Comparison of ENCODE assay signal across 16 cellular contexts in genomic region chr9:100096378-100096916, GRCh38. TPM values are rescaled to one million over a fixed set of nuclear protein-coding genes. Genes with fewer than 3 reads are reported as not detected.
DNase-seq lines count a peak whose midpoint lies in the region; ATAC-seq, FAIRE-seq and TF ChIP-seq lines count a peak whose summit lies in the region.
"Had no signal": no experiment of that assay in that cellular context is flagged by ENCODE, and none has a peak within 500 bp of the region (broad histone marks: within the 10 kb centered on the region; RNA-seq: fewer than 3 reads in every experiment).

No MANE protein-coding gene starts in this region.

- FAIRE-seq in HTR-8/SVneo (lab: Jason Lieb, UNC), result no peak

- DNase-seq in Calu3 (no peak), RKO (ENCODE audit: low spot score) (peak; percentile 40), glutamatergic neuron (no peak), HTR-8/SVneo (ENCODE audit: insufficient read length, low spot score) (no peak), ovary (no peak)
- no peak for DNase-seq in NK-92 treated with Interleukin-12 subunit alpha and Interleukin-12 subunit beta, amount 100 ng/mL, for 24 hours (lab: John Stamatoyannopoulos, UW)
- DNase-seq: activated CD4-positive, alpha-beta T cell treated with anti-CD3 and anti-CD28 coated beads for 1 hour; C1 segment of cervical spinal cord; esophagus squamous epithelium; kidney glomerular epithelial cell; NCI-H1417 treated with DMSO at 0.1 percent for 48 hours; NCI-H446 treated with DMSO at 0.1 percent for 48 hours; SW 1271 had no signal

- peaks cover 11% of the 10 kb centered on the region for H3K4me1 Mint-ChIP-seq in Calu3 (ENCODE audit: low read depth, unreplicated experiment)
- peaks cover 3% of the 10 kb centered on the region for H3K4me1 Mint-ChIP-seq in glutamatergic neuron (ENCODE audit: low read depth, unreplicated experiment)

- H3K27me3 Mint-ChIP-seq in Calu3 (ENCODE audit: unreplicated experiment), result no peaks in the 10 kb centered on the region
- H3K27me3 Mint-ChIP-seq in glutamatergic neuron (ENCODE audit: unreplicated experiment), result peaks cover 6% of the 10 kb centered on the region

- no peak for TF ChIP-seq POLR2A in ovary (IDR thresholded peaks at IDR 0.05)

- peaks cover 73% of the 10 kb centered on the region for H4K20me1 ChIP-seq in BLaER1

- no peak overlapping the region for H3K9ac ChIP-seq in BLaER1

- 0 out of 2 replicates have a peak overlapping the region, but pooled peaks have one; percentile 16 for H3K4me2 ChIP-seq in BLaER1

- BruUV-seq in Calu3 (replicated peaks; lab: Mats Ljungman, UMichigan), result no TSS peak

- intact Hi-C loops in Calu3 (cut with micrococcal nuclease; ENCODE audit: unreplicated experiment), result loop anchor here (5.0 kb wide), 1 partner anchor 69 kb away; no protein-coding TSS in a partner anchor
- intact Hi-C loops in ovary (cut with DNase I), result no loop called here

- 57 to 64% (median 63%) methylated on average over 3 of the region's 3 CpGs for WGBS in ovary, 3 donors

- no peak for ATAC-seq in GM18909 (IDR thresholded peaks at IDR 0.05; ENCODE audit: poor library complexity, unreplicated experiment)

- no peak for TF ChIP-seq CTCF in Calu3 (IDR thresholded peaks at IDR 0.05; ENCODE audit: unreplicated experiment)
- TF ChIP-seq CTCF in glutamatergic neuron (IDR thresholded peaks at IDR 0.05; ENCODE audit: partially characterized antibody, unreplicated experiment), result no peak
- TF ChIP-seq CTCF in ovary (IDR thresholded peaks at IDR 0.05), result no peak

- H3K27ac ChIP-seq in BLaER1, result no peak overlapping the region
- H3K27ac ChIP-seq in ovary, result no peak overlapping the region
- H3K27ac ChIP-seq: esophagus squamous epithelium, tibial nerve had no signal

- H3K4me3 Mint-ChIP-seq in Calu3 (ENCODE audit: low read depth, unreplicated experiment) (no peak overlapping the region), glutamatergic neuron (ENCODE audit: unreplicated experiment) (peak overlapping the region; percentile 9)

- H3K9me3 Mint-ChIP-seq in Calu3 (ENCODE audit: low read depth, unreplicated experiment) (no peaks in the 10 kb centered on the region), glutamatergic neuron (ENCODE audit: unreplicated experiment) (peaks cover 7% of the 10 kb centered on the region)

- H3K36me3 Mint-ChIP-seq in Calu3 (ENCODE audit: insufficient read depth, unreplicated experiment), result peaks cover 24% of the 10 kb centered on the region
- H3K36me3 Mint-ChIP-seq in glutamatergic neuron (ENCODE audit: unreplicated experiment), result no peaks in the 10 kb centered on the region

- H3K36me3 ChIP-seq in BLaER1, result 0 out of 2 replicates have a peak, but pooled peaks cover 4% of the 10 kb centered on the region
- H3K36me3 ChIP-seq in ovary, result no peaks in the 10 kb centered on the region
- H3K36me3 ChIP-seq: esophagus squamous epithelium had no signal

- CTCF ChIA-PET in Calu3 (lab: Charles Lee), result no interaction called here

- H3K27ac Mint-ChIP-seq in Calu3 (ENCODE audit: unreplicated experiment) (peak overlapping the region; percentile 10), glutamatergic neuron (ENCODE audit: unreplicated experiment) (no peak overlapping the region)

- no peak for TF ChIP-seq EP300 in ovary (IDR thresholded peaks at IDR 0.05)

- no peak overlapping the region for H3K4me3 ChIP-seq in BLaER1
- H3K4me3 ChIP-seq in ovary, result no peak overlapping the region
- H3K4me3 ChIP-seq: tibial nerve had no signal

- H3K4me1 ChIP-seq in BLaER1 (peaks cover 22% of the 10 kb centered on the region), ovary (ENCODE audit: insufficient read depth) (peaks cover 3% of the 10 kb centered on the region)

- H3K27me3 ChIP-seq in BLaER1, result no peaks in the 10 kb centered on the region
- H3K27me3 ChIP-seq in ovary, result no peaks in the 10 kb centered on the region
- H3K27me3 ChIP-seq: esophagus squamous epithelium, tibial nerve had no signal

- no peaks in the 10 kb centered on the region for H3K9me3 ChIP-seq in BLaER1
- no peaks in the 10 kb centered on the region for H3K9me3 ChIP-seq in ovary
- H3K9me3 ChIP-seq: esophagus squamous epithelium, tibial nerve had no signal

RNA-seq across cellular contexts. Expression of gene ERP44, which starts 2.4 kb away (rescaled TPM):
- total RNA-seq in Calu3 (2022) (12.3 and 13.2 TPM in 2 replicates), glutamatergic neuron (ENCODE audit: unreplicated experiment) (19.3 TPM), ovary (10 to 100 TPM in 5 of 7 donors, 1 to 10 TPM in 2; 7.0 to 16.6 (median 11.8) TPM)
- polyA plus RNA-seq in ovary, result 10 to 100 TPM; 13.3 to 26.4 TPM

RNA-seq across cellular contexts. Expression of gene INVS, which starts 2.6 kb away (rescaled TPM):
- total RNA-seq in Calu3 (2022) (12.4 and 14.2 TPM in 2 replicates), glutamatergic neuron (ENCODE audit: unreplicated experiment) (33.4 TPM), ovary (10 to 100 TPM; 21.0 to 28.4 (median 23.3) TPM)
- polyA plus RNA-seq in ovary, result 10 to 100 TPM in 1 of 2 donors, 1 to 10 TPM in 1; 7.7 to 16.0 TPM
